Comparison of ENCODE assay signal across 1 cellular context in genomic region chr3:122793568-122794416, GRCh38.
TF ChIP-seq lines count a peak whose summit lies in the region.

TSS of gene HSPBAP1 (minus strand) at chr3:122793831. CDS start at chr3:122793680, 151 bp downstream.

TF ChIP-seq in WTC11, 78 proteins besides CTCF, POLR2A, EP300 and RAD21 (continued from another document and continues in another):
- TF ChIP-seq USF2 (CRISPR knock-in tag; IDR thresholded peaks at IDR 0.05) = peak; percentile 99
- peak; percentile 98 for TF ChIP-seq MAX (CRISPR knock-in tag; IDR thresholded peaks at IDR 0.05)
- TF ChIP-seq NR1H2 (CRISPR knock-in tag; IDR thresholded peaks at IDR 0.05) = no peak
- TF ChIP-seq ZNF423 (CRISPR knock-in tag; IDR thresholded peaks at IDR 0.05) = no peak
- TF ChIP-seq PRRX2 (CRISPR knock-in tag; IDR thresholded peaks at IDR 0.05) = no peak
- no peak for TF ChIP-seq TCF7 (CRISPR knock-in tag; IDR thresholded peaks at IDR 0.05; ENCODE audit: low read depth)
- no peak for TF ChIP-seq NFATC4 (CRISPR knock-in tag; IDR thresholded peaks at IDR 0.05)
- TF ChIP-seq FOXK1 (CRISPR knock-in tag; IDR thresholded peaks at IDR 0.05) = peak; percentile 96
- TF ChIP-seq JAZF1 (CRISPR knock-in tag; IDR thresholded peaks at IDR 0.05) = no peak
- no peak for TF ChIP-seq ELF4 (CRISPR knock-in tag; IDR thresholded peaks at IDR 0.05; ENCODE audit: low read depth)
- TF ChIP-seq AFF4 (CRISPR knock-in tag; IDR thresholded peaks at IDR 0.05; ENCODE audit: borderline replicate concordance) = no peak
- TF ChIP-seq ERG (CRISPR knock-in tag; IDR thresholded peaks at IDR 0.05) = 0 out of 2 replicates have a peak, but pooled peaks have one; percentile 3
- TF ChIP-seq RELA (CRISPR knock-in tag; IDR thresholded peaks at IDR 0.05; ENCODE audit: borderline replicate concordance) = no peak; the same call in 1 of the 2 replicates
- TF ChIP-seq MLX (CRISPR knock-in tag; IDR thresholded peaks at IDR 0.05) = no peak
- peak; percentile 92 for TF ChIP-seq ZNF121 (CRISPR knock-in tag; IDR thresholded peaks at IDR 0.05)
- peak; percentile 45 for TF ChIP-seq PRDM15 (CRISPR knock-in tag; IDR thresholded peaks at IDR 0.05)
- TF ChIP-seq ZNF416 (CRISPR knock-in tag; IDR thresholded peaks at IDR 0.05) = no peak
- TF ChIP-seq ZNF396 (CRISPR knock-in tag; IDR thresholded peaks at IDR 0.05; ENCODE audit: borderline replicate concordance) = no peak
- peak; percentile 86; the same call in 1 of the 2 replicates for TF ChIP-seq TP53 (CRISPR knock-in tag; IDR thresholded peaks at IDR 0.05)
- peak; percentile 94 for TF ChIP-seq FOXP1 (CRISPR knock-in tag; IDR thresholded peaks at IDR 0.05; ENCODE audit: borderline replicate concordance)
- TF ChIP-seq ATF6 (CRISPR knock-in tag; IDR thresholded peaks at IDR 0.05) = no peak
- peak; percentile 87 for TF ChIP-seq MYBL2 (CRISPR knock-in tag; IDR thresholded peaks at IDR 0.05)
- 0 out of 2 replicates have a peak, but pooled peaks have one; percentile 32 for TF ChIP-seq ATF2 (CRISPR knock-in tag; IDR thresholded peaks at IDR 0.05; ENCODE audit: borderline replicate concordance, low read depth)
- TF ChIP-seq ESRRA (CRISPR knock-in tag; IDR thresholded peaks at IDR 0.05; ENCODE audit: borderline replicate concordance) = no peak
- TF ChIP-seq PREB (CRISPR knock-in tag; IDR thresholded peaks at IDR 0.05; ENCODE audit: borderline replicate concordance) = no peak
- TF ChIP-seq ATF1 (CRISPR knock-in tag; IDR thresholded peaks at IDR 0.05) = no peak
- TF ChIP-seq ETV6 (CRISPR knock-in tag; IDR thresholded peaks at IDR 0.05) = peak; percentile 84
- no peak for TF ChIP-seq HMGA2 (CRISPR knock-in tag; IDR thresholded peaks at IDR 0.05)
- no peak for TF ChIP-seq ZNF532 (CRISPR knock-in tag; IDR thresholded peaks at IDR 0.05; ENCODE audit: borderline replicate concordance)
- no peak for TF ChIP-seq KAT7 (CRISPR knock-in tag; IDR thresholded peaks at IDR 0.05; ENCODE audit: borderline replicate concordance)
- TF ChIP-seq JUN (CRISPR knock-in tag; IDR thresholded peaks at IDR 0.05) = peak; percentile 59; the same call in 1 of the 2 replicates
- TF ChIP-seq CREB1 (CRISPR knock-in tag; IDR thresholded peaks at IDR 0.05) = peak; percentile 77; the same call in 1 of the 2 replicates
- no peak; the same call in 1 of the 2 replicates for TF ChIP-seq E2F4 (CRISPR knock-in tag; IDR thresholded peaks at IDR 0.05; ENCODE audit: borderline replicate concordance, low read depth)
- peak; percentile 80 for TF ChIP-seq CREM (CRISPR knock-in tag; IDR thresholded peaks at IDR 0.05)
